12 cellular contexts compared by ENCODE assay signal in genomic region chr1:175434268-175434860, GRCh38.
DNase-seq lines count a peak whose midpoint lies in the region; ATAC-seq, FAIRE-seq and TF ChIP-seq lines count a peak whose summit lies in the region.
"Had no signal": no experiment of that assay in that cellular context is flagged by ENCODE, and none has a peak within 500 bp of the region (broad histone marks: within the 10 kb centered on the region; RNA-seq: fewer than 3 reads in every experiment).

No MANE protein-coding gene starts in this region.

- no peak for TF ChIP-seq EP300 in GM12878 (IDR thresholded peaks at IDR 0.05; ENCODE audit: borderline replicate concordance in 1 of 2, control insufficient read depth in 1 of 2, low read depth in 2 of 2, low read length in 2 of 2)

- H3K4me2 ChIP-seq in GM12878 (ENCODE audit: control insufficient read depth, insufficient read depth): no peak overlapping the region

- H3K27me3 Mint-ChIP-seq in activated naive CD4-positive, alpha-beta T cell treated with anti-CD3 and anti-CD28 coated beads for 36 hours (ENCODE audit: low read depth): peaks cover 30% of the 10 kb centered on the region

- H2AFZ ChIP-seq in GM12878 (ENCODE audit: control insufficient read depth, low read depth, low read length): no peak overlapping the region

- H3K4me3 ChIP-seq in HFF-Myc (replicated peaks; ENCODE audit: low read depth, low read length): no peak overlapping the region
- H3K4me3 ChIP-seq in GM12878: no peak overlapping the region
- no peak overlapping the region for H3K4me3 ChIP-seq in pancreas
- H3K4me3 ChIP-seq: gastroesophageal sphincter had no signal

- no peak overlapping the region for H3K9ac ChIP-seq in GM12878 (ENCODE audit: control insufficient read depth, insufficient read depth, low read length)

- no peak overlapping the region for H3K27ac Mint-ChIP-seq in activated naive CD4-positive, alpha-beta T cell treated with anti-CD3 and anti-CD28 coated beads for 36 hours
- H3K27ac Mint-ChIP-seq: T-helper 1 cell treated with Interleukin-12 subunit alpha and Interleukin-12 subunit beta and Interleukin-4 antibody, amounts not matched to agents 30 μg/mL and 1 μg/mL, for 36 hours had no signal

- RAD21 ChIA-PET in GM12878 (lab: Charles Lee; ENCODE audit: unreplicated experiment): interaction anchor here (1.6 to 1.8 kb wide), 3 partner anchors 43 to 283 kb away, joined by 3 to 9 read pairs (median 3); no protein-coding TSS in a partner anchor

- TF ChIP-seq CTCF in HFF-Myc (IDR thresholded peaks at IDR 0.05; ENCODE audit: low read depth, low read length, missing control alignments) (peak; percentile 41), GM12878 (IDR thresholded peaks at IDR 0.05 in 2 of 3, conservative IDR thresholded peaks at IDR 0.05 in 1 of 3; ENCODE audit: control insufficient read depth in 2 of 3, extremely low read depth in 1 of 3, insufficient read depth in 1 of 3, low read depth in 3 of 3, low read length in 3 of 3) (peak; percentile 38 to 73 (median 58)), pancreas (IDR thresholded peaks at IDR 0.05) (peak in 3 of 4 donors; percentile 27 to 68 (median 52))

- ATAC-seq in GM12878: peak; percentile 46; the same call in 2 of the 3 replicates
- ATAC-seq in pancreas: peak; percentile 52 to 88 (median 68)
- no peak for ATAC-seq in HG02852 (IDR thresholded peaks at IDR 0.05; ENCODE audit: unreplicated experiment)
- ATAC-seq: gastroesophageal sphincter had no signal

- no peak overlapping the region for H3K27ac ChIP-seq in GM12878 (ENCODE audit: control insufficient read depth, insufficient read depth)
- H3K27ac ChIP-seq in pancreas: no peak overlapping the region
- H3K27ac ChIP-seq: gastroesophageal sphincter had no signal

- no peak for TF ChIP-seq POLR2A in GM12878 (IDR thresholded peaks at IDR 0.05; ENCODE audit: low read depth, low read length)

- H3K27me3 ChIP-seq in GM12878 (replicated peaks in 1 of 2; ENCODE audit: control insufficient read depth in 2 of 2, insufficient read depth in 2 of 2, low read length in 1 of 2) (no peaks in the 10 kb centered on the region), pancreas (no peaks in the 10 kb centered on the region)
- H3K27me3 ChIP-seq: gastroesophageal sphincter had no signal

- H3K4me1 ChIP-seq in GM12878 (ENCODE audit: control insufficient read depth, insufficient read depth, low read length) (no peaks in the 10 kb centered on the region), pancreas (no peaks in the 10 kb centered on the region)
- H3K4me1 ChIP-seq: gastroesophageal sphincter had no signal

- SMC1A ChIA-PET in GM12878 (lab: Charles Lee; ENCODE audit: uncharacterized antibody, unreplicated experiment): interaction anchor here (0.7 to 1.9 kb wide), 6 partner anchors 45 to 282 kb away, joined by 3 to 9 read pairs (median 5); no protein-coding TSS in a partner anchor

- no peaks in the 10 kb centered on the region for H3K9me3 Mint-ChIP-seq in activated naive CD4-positive, alpha-beta T cell treated with anti-CD3 and anti-CD28 coated beads for 36 hours
- H3K9me3 Mint-ChIP-seq: T-helper 1 cell treated with Interleukin-12 subunit alpha and Interleukin-12 subunit beta and Interleukin-4 antibody, amounts not matched to agents 30 μg/mL and 1 μg/mL, for 36 hours had no signal

- 14% methylated on average over 12 of the region's 12 CpGs for WGBS in GM12878 (ENCODE audit: insufficient coverage, insufficient replicate concordance, low lambda C conversion rate, missing lambda C conversion rate)
- WGBS in pancreas, 2 donors: 50 to 51% methylated on average over 12 of the region's 12 CpGs

- no peaks in the 10 kb centered on the region for H3K36me3 Mint-ChIP-seq in activated naive CD4-positive, alpha-beta T cell treated with anti-CD3 and anti-CD28 coated beads for 36 hours (ENCODE audit: low read depth)

- no peak overlapping the region for H3K4me3 Mint-ChIP-seq in activated naive CD4-positive, alpha-beta T cell treated with anti-CD3 and anti-CD28 coated beads for 36 hours
- H3K4me3 Mint-ChIP-seq: T-helper 1 cell treated with Interleukin-12 subunit alpha and Interleukin-12 subunit beta and Interleukin-4 antibody, amounts not matched to agents 30 μg/mL and 1 μg/mL, for 36 hours had no signal

- in situ Hi-C loops in GM12878 (cut with MboI) (loop anchor here (10.0 kb wide), 1 partner anchor 280 kb away; no protein-coding TSS in a partner anchor), G401 (cut with HindIII; ENCODE audit: low sequenced_read_pairs) (no loop called here)

- H3K36me3 ChIP-seq in GM12878 (ENCODE audit: control insufficient read depth in 2 of 2, insufficient read depth in 2 of 2, low read length in 1 of 2) (no peaks in the 10 kb centered on the region), pancreas (no peaks in the 10 kb centered on the region)
- H3K36me3 ChIP-seq: gastroesophageal sphincter had no signal

- DNase-seq in activated naive CD4-positive, alpha-beta T cell treated with anti-CD3 and anti-CD28 coated beads for 36 hours: peak; percentile 8
- DNase-seq in activated naive CD4-positive, alpha-beta T cell (lab: John Stamatoyannopoulos, UW): no peak
- DNase-seq in HFF-Myc (ENCODE audit: extremely low read depth, low read depth) (no peak), GM12878 (ENCODE audit: low read depth, low spot score) (no peak), pancreas (peak in 4 of 6 donors; percentile 23 to 80 (median 54)), nucleus accumbens (lab: John Stamatoyannopoulos, UW) (no peak), G401 (ENCODE audit: low spot score) (no peak)
- DNase-seq: Kasumi-1, NCI-H526 treated with DMSO at 0.1 percent for 48 hours had no signal

- H3K9me3 ChIP-seq in GM12878 (replicated peaks; ENCODE audit: control insufficient read depth, insufficient read depth, low read length): no peaks in the 10 kb centered on the region
- H3K9me3 ChIP-seq in pancreas: no peaks in the 10 kb centered on the region
- H3K9me3 ChIP-seq: gastroesophageal sphincter had no signal

- H3K79me2 ChIP-seq in GM12878 (ENCODE audit: control insufficient read depth, insufficient read depth, low read length): no peaks in the 10 kb centered on the region

- no peak for FAIRE-seq in GM12878 (lab: Jason Lieb, UNC)
- no peak for FAIRE-seq in pancreas (lab: Jason Lieb, UNC)

- intact Hi-C loops in activated naive CD4-positive, alpha-beta T cell treated with anti-CD3 and anti-CD28 coated beads for 36 hours (cut with micrococcal nuclease): loop anchor here (2.0 kb wide), 2 partner anchors 58 to 282 kb away; no protein-coding TSS in a partner anchor
- intact Hi-C loops in GM12878 (cut with micrococcal nuclease; ENCODE audit: unreplicated experiment) (loop anchor here (1.0 kb wide), 2 partner anchors 58 to 282 kb away; no protein-coding TSS in a partner anchor), pancreas (cut with DNase I) (no loop called here)

- H4K20me1 ChIP-seq in GM12878 (ENCODE audit: control insufficient read depth, insufficient read depth): no peaks in the 10 kb centered on the region

- CTCF ChIA-PET in activated naive CD4-positive, alpha-beta T cell treated with anti-CD3 and anti-CD28 coated beads for 36 hours (lab: Charles Lee): interaction anchor here (0.9 to 1.8 kb wide), 4 partner anchors 9 to 283 kb away, joined by 3 to 7 read pairs (median 4); no protein-coding TSS in a partner anchor
- CTCF ChIA-PET in GM12878 (lab: Yijun Ruan, JAX): interaction anchor here (0.7 to 2.7 kb wide), 13 partner anchors 9 to 288 kb away, joined by 3 to 12 read pairs (median 5); no protein-coding TSS in a partner anchor

- no TSS peak for BruUV-seq in GM12878 (replicated peaks; lab: Mats Ljungman, UMichigan)

- TF ChIP-seq RAD21 in GM12878 (IDR thresholded peaks at IDR 0.05; ENCODE audit: insufficient read depth, low read depth, low read length): peak; percentile 46

- no peaks in the 10 kb centered on the region for H3K4me1 Mint-ChIP-seq in activated naive CD4-positive, alpha-beta T cell treated with anti-CD3 and anti-CD28 coated beads for 36 hours (ENCODE audit: low read depth)

- POLR2A ChIA-PET in GM12878 (lab: Charles Lee): no interaction called here

TF ChIP-seq in GM12878, 131 proteins besides CTCF, POLR2A, EP300 and RAD21 (continues in another document):
- no peak for TF ChIP-seq NR2F1 (conservative IDR thresholded peaks at IDR 0.05)
- TF ChIP-seq HCFC1 (IDR thresholded peaks at IDR 0.05; ENCODE audit: low read length): no peak
- no peak for TF ChIP-seq MYB (IDR thresholded peaks at IDR 0.05; ENCODE audit: borderline replicate concordance, low read depth, low read length)
- no peak for TF ChIP-seq JUND (IDR thresholded peaks at IDR 0.05; ENCODE audit: low read depth, low read length)
- TF ChIP-seq TCF12 (IDR thresholded peaks at IDR 0.05; ENCODE audit: low read depth, low read length): no peak
- TF ChIP-seq TBL1XR1 (IDR thresholded peaks at IDR 0.05; ENCODE audit: low read depth, low read length): no peak
- TF ChIP-seq SMC3 (IDR thresholded peaks at IDR 0.05; ENCODE audit: borderline replicate concordance, low read length): peak; percentile 59
- TF ChIP-seq ZBTB33 (IDR thresholded peaks at IDR 0.05): peak; percentile 30; the same call in 1 of the 2 replicates

Comparison
In these comparisons a context has a peak if more than half of its experiments do, and no peak if none do; other contexts are left out.
1. DNase-seq: peak in activated naive CD4-positive, alpha-beta T cell treated with anti-CD3 and anti-CD28 coated beads for 36 hours (single experiment) and pancreas (4 of 6); none in activated naive CD4-positive, alpha-beta T cell (0 of 4), HFF-Myc (single experiment), GM12878 (single experiment), nucleus accumbens (0 of 56) and G401 (single experiment).
2. intact Hi-C loops: an anchor here in activated naive CD4-positive, alpha-beta T cell treated with anti-CD3 and anti-CD28 coated beads for 36 hours (2.0 kb wide) and GM12878 (1.0 kb wide); none called in pancreas.
3. Peak in every context shown above with its lines, with median percentiles within 50 percentile points of each other: CTCF ChIP-seq.